Comparison of ENCODE assay signal across 2 cellular contexts in genomic region chr1:151036356-151036755, GRCh38.
A peak's percentile ranks its signal among the peaks of the same experiment; 100 is the strongest.
TF ChIP-seq lines count a peak whose summit lies in the region.

Gene BNIPL, plus strand, starts transcription at chr1:151036586. Its CDS starts 140 bp downstream, at chr1:151036726.

TF ChIP-seq in H1, 55 proteins besides CTCF, POLR2A, EP300 and RAD21:
- TF ChIP-seq SP2 (IDR thresholded peaks at IDR 0.05; ENCODE audit: low read length): no peak
- TF ChIP-seq ASH2L (IDR thresholded peaks at IDR 0.05; ENCODE audit: low read length): peak; percentile 37
- TF ChIP-seq, protein P1, sequence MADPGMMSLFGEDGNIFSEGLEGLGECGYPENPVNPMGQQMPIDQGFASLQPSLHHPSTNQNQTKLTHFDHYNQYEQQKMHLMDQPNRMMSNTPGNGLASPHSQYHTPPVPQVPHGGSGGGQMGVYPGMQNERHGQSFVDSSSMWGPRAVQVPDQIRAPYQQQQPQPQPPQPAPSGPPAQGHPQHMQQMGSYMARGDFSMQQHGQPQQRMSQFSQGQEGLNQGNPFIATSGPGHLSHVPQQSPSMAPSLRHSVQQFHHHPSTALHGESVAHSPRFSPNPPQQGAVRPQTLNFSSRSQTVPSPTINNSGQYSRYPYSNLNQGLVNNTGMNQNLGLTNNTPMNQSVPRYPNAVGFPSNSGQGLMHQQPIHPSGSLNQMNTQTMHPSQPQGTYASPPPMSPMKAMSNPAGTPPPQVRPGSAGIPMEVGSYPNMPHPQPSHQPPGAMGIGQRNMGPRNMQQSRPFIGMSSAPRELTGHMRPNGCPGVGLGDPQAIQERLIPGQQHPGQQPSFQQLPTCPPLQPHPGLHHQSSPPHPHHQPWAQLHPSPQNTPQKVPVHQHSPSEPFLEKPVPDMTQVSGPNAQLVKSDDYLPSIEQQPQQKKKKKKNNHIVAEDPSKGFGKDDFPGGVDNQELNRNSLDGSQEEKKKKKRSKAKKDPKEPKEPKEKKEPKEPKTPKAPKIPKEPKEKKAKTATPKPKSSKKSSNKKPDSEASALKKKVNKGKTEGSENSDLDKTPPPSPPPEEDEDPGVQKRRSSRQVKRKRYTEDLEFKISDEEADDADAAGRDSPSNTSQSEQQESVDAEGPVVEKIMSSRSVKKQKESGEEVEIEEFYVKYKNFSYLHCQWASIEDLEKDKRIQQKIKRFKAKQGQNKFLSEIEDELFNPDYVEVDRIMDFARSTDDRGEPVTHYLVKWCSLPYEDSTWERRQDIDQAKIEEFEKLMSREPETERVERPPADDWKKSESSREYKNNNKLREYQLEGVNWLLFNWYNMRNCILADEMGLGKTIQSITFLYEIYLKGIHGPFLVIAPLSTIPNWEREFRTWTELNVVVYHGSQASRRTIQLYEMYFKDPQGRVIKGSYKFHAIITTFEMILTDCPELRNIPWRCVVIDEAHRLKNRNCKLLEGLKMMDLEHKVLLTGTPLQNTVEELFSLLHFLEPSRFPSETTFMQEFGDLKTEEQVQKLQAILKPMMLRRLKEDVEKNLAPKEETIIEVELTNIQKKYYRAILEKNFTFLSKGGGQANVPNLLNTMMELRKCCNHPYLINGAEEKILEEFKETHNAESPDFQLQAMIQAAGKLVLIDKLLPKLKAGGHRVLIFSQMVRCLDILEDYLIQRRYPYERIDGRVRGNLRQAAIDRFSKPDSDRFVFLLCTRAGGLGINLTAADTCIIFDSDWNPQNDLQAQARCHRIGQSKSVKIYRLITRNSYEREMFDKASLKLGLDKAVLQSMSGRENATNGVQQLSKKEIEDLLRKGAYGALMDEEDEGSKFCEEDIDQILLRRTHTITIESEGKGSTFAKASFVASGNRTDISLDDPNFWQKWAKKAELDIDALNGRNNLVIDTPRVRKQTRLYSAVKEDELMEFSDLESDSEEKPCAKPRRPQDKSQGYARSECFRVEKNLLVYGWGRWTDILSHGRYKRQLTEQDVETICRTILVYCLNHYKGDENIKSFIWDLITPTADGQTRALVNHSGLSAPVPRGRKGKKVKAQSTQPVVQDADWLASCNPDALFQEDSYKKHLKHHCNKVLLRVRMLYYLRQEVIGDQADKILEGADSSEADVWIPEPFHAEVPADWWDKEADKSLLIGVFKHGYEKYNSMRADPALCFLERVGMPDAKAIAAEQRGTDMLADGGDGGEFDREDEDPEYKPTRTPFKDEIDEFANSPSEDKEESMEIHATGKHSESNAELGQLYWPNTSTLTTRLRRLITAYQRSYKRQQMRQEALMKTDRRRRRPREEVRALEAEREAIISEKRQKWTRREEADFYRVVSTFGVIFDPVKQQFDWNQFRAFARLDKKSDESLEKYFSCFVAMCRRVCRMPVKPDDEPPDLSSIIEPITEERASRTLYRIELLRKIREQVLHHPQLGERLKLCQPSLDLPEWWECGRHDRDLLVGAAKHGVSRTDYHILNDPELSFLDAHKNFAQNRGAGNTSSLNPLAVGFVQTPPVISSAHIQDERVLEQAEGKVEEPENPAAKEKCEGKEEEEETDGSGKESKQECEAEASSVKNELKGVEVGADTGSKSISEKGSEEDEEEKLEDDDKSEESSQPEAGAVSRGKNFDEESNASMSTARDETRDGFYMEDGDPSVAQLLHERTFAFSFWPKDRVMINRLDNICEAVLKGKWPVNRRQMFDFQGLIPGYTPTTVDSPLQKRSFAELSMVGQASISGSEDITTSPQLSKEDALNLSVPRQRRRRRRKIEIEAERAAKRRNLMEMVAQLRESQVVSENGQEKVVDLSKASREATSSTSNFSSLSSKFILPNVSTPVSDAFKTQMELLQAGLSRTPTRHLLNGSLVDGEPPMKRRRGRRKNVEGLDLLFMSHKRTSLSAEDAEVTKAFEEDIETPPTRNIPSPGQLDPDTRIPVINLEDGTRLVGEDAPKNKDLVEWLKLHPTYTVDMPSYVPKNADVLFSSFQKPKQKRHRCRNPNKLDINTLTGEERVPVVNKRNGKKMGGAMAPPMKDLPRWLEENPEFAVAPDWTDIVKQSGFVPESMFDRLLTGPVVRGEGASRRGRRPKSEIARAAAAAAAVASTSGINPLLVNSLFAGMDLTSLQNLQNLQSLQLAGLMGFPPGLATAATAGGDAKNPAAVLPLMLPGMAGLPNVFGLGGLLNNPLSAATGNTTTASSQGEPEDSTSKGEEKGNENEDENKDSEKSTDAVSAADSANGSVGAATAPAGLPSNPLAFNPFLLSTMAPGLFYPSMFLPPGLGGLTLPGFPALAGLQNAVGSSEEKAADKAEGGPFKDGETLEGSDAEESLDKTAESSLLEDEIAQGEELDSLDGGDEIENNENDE (IDR thresholded peaks at IDR 0.05; ENCODE audit: insufficient replicate concordance, low read length): no peak
- peak; percentile 58; the same call in 1 of the 2 replicates for TF ChIP-seq EGR1 (IDR thresholded peaks at IDR 0.05; ENCODE audit: borderline replicate concordance, low read depth, low read length)
- no peak for TF ChIP-seq SRF (IDR thresholded peaks at IDR 0.05; ENCODE audit: low read depth, low read length)
- no peak for TF ChIP-seq ZNF274 (IDR thresholded peaks at IDR 0.05; ENCODE audit: borderline replicate concordance, extremely low read depth, low read length)

TF ChIP-seq in SK-N-SH, 30 proteins besides CTCF, POLR2A, EP300 and RAD21:
- TF ChIP-seq NFIC (IDR thresholded peaks at IDR 0.05; ENCODE audit: borderline replicate concordance): no peak
- no peak for TF ChIP-seq YY1 (IDR thresholded peaks at IDR 0.05; ENCODE audit: low read depth)
- no peak for TF ChIP-seq FOXM1 (IDR thresholded peaks at IDR 0.05; ENCODE audit: low read depth)
- TF ChIP-seq SIN3A (IDR thresholded peaks at IDR 0.05; ENCODE audit: borderline replicate concordance, low read depth, low read length): no peak
- no peak for TF ChIP-seq USF2 (IDR thresholded peaks at IDR 0.05; ENCODE audit: borderline replicate concordance, low read depth, low read length)
- TF ChIP-seq PBX3 (IDR thresholded peaks at IDR 0.05): no peak
- TF ChIP-seq MEF2A (IDR thresholded peaks at IDR 0.05; ENCODE audit: borderline replicate concordance, low read depth): no peak
- TF ChIP-seq GATA2 (CRISPR knock-in tag; IDR thresholded peaks at IDR 0.05): no peak
- TF ChIP-seq, protein P2, sequence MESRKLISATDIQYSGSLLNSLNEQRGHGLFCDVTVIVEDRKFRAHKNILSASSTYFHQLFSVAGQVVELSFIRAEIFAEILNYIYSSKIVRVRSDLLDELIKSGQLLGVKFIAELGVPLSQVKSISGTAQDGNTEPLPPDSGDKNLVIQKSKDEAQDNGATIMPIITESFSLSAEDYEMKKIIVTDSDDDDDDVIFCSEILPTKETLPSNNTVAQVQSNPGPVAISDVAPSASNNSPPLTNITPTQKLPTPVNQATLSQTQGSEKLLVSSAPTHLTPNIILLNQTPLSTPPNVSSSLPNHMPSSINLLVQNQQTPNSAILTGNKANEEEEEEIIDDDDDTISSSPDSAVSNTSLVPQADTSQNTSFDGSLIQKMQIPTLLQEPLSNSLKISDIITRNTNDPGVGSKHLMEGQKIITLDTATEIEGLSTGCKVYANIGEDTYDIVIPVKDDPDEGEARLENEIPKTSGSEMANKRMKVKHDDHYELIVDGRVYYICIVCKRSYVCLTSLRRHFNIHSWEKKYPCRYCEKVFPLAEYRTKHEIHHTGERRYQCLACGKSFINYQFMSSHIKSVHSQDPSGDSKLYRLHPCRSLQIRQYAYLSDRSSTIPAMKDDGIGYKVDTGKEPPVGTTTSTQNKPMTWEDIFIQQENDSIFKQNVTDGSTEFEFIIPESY (IDR thresholded peaks at IDR 0.05; ENCODE audit: borderline replicate concordance, low read depth): no peak
- TF ChIP-seq, protein P3, sequence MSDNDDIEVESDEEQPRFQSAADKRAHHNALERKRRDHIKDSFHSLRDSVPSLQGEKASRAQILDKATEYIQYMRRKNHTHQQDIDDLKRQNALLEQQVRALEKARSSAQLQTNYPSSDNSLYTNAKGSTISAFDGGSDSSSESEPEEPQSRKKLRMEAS (IDR thresholded peaks at IDR 0.05; ENCODE audit: low read depth): no peak
- no peak for TF ChIP-seq ELF1 (IDR thresholded peaks at IDR 0.05)
- no peak for TF ChIP-seq FOXJ3 (CRISPR knock-in tag; IDR thresholded peaks at IDR 0.05)
- TF ChIP-seq POLR2AphosphoS5 (IDR thresholded peaks at IDR 0.05; ENCODE audit: low read depth, low read length): no peak
- no peak for TF ChIP-seq IRF3 (IDR thresholded peaks at IDR 0.05; ENCODE audit: low read depth, low read length)
- no peak for TF ChIP-seq TAF1 (IDR thresholded peaks at IDR 0.05; ENCODE audit: borderline replicate concordance, low read depth, low read length)
- TF ChIP-seq, protein P4, sequence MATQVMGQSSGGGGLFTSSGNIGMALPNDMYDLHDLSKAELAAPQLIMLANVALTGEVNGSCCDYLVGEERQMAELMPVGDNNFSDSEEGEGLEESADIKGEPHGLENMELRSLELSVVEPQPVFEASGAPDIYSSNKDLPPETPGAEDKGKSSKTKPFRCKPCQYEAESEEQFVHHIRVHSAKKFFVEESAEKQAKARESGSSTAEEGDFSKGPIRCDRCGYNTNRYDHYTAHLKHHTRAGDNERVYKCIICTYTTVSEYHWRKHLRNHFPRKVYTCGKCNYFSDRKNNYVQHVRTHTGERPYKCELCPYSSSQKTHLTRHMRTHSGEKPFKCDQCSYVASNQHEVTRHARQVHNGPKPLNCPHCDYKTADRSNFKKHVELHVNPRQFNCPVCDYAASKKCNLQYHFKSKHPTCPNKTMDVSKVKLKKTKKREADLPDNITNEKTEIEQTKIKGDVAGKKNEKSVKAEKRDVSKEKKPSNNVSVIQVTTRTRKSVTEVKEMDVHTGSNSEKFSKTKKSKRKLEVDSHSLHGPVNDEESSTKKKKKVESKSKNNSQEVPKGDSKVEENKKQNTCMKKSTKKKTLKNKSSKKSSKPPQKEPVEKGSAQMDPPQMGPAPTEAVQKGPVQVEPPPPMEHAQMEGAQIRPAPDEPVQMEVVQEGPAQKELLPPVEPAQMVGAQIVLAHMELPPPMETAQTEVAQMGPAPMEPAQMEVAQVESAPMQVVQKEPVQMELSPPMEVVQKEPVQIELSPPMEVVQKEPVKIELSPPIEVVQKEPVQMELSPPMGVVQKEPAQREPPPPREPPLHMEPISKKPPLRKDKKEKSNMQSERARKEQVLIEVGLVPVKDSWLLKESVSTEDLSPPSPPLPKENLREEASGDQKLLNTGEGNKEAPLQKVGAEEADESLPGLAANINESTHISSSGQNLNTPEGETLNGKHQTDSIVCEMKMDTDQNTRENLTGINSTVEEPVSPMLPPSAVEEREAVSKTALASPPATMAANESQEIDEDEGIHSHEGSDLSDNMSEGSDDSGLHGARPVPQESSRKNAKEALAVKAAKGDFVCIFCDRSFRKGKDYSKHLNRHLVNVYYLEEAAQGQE (IDR thresholded peaks at IDR 0.05; ENCODE audit: low read depth, low read length): no peak
- no peak for TF ChIP-seq FOSL2 (IDR thresholded peaks at IDR 0.05; ENCODE audit: borderline replicate concordance, low read depth)
- TF ChIP-seq CHD2 (IDR thresholded peaks at IDR 0.05; ENCODE audit: low read length, partially characterized antibody): no peak
- TF ChIP-seq GABPA (IDR thresholded peaks at IDR 0.05; ENCODE audit: low read depth): no peak
